In genomic region chr2:10412380-10412779, GRCh38 we compare ENCODE assay signal across 1 cellular context.
TF ChIP-seq lines count a peak whose summit lies in the region.

No MANE protein-coding gene starts in this region.

TF ChIP-seq in H1, 55 proteins besides CTCF, POLR2A, EP300 and RAD21 (continued from another document):
- no peak for TF ChIP-seq KDM5A (IDR thresholded peaks at IDR 0.05; ENCODE audit: low read length)
- TF ChIP-seq, protein P1, sequence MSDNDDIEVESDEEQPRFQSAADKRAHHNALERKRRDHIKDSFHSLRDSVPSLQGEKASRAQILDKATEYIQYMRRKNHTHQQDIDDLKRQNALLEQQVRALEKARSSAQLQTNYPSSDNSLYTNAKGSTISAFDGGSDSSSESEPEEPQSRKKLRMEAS (IDR thresholded peaks at IDR 0.05): peak; percentile 43; the same call in 1 of the 2 replicates
- peak; percentile 90 for TF ChIP-seq YY1 (IDR thresholded peaks at IDR 0.05; ENCODE audit: low read depth, low read length)
- no peak for TF ChIP-seq CBX8 (IDR thresholded peaks at IDR 0.05; ENCODE audit: borderline replicate concordance, low read depth, low read length)
- no peak for TF ChIP-seq RFX5 (IDR thresholded peaks at IDR 0.05; ENCODE audit: borderline replicate concordance, low read depth, low read length)
- no peak for TF ChIP-seq PHF8 (conservative IDR thresholded peaks at IDR 0.05; ENCODE audit: low read depth, low read length)
- TF ChIP-seq SAP30 (IDR thresholded peaks at IDR 0.05; ENCODE audit: insufficient read depth, insufficient replicate concordance, low read length): no peak
- TF ChIP-seq POU5F1 (IDR thresholded peaks at IDR 0.05; ENCODE audit: low read depth, low read length): no peak
- no peak for TF ChIP-seq TAF7 (optimal IDR thresholded peaks at IDR 0.05; ENCODE audit: borderline replicate concordance, low read depth, low read length)
